In genomic region chr14:69658664-69659261, GRCh38 we compare ENCODE assay signal across 10 cellular contexts. TPM values are rescaled to one million over a fixed set of nuclear protein-coding genes. Genes with fewer than 3 reads are reported as not detected.
DNase-seq lines count a peak whose midpoint lies in the region; ATAC-seq, FAIRE-seq and TF ChIP-seq lines count a peak whose summit lies in the region.
"Had no signal": no experiment of that assay in that cellular context is flagged by ENCODE, and none has a peak within 500 bp of the region (broad histone marks: within the 10 kb centered on the region; RNA-seq: fewer than 3 reads in every experiment).

No MANE protein-coding gene starts in this region.

- H4K91ac ChIP-seq in mesenchymal stem cell (ENCODE audit: low read length), result no peak overlapping the region

- no peaks in the 10 kb centered on the region for H3K9me3 ChIP-seq in heart left ventricle
- H3K9me3 ChIP-seq in body of pancreas, result no peaks in the 10 kb centered on the region
- H3K9me3 ChIP-seq in mesenchymal stem cell (ENCODE audit: control insufficient read depth, low read length), result no peaks in the 10 kb centered on the region

- H3K4me2 ChIP-seq in mesenchymal stem cell (ENCODE audit: low read length, poor library complexity, severe bottlenecking), result no peak overlapping the region

- H3K4me1 ChIP-seq in heart left ventricle, result peaks cover 18 to 95% (median 75%) of the 10 kb centered on the region in 12 donors
- peaks cover 60% of the 10 kb centered on the region for H3K4me1 ChIP-seq in body of pancreas
- H3K4me1 ChIP-seq in mesenchymal stem cell (ENCODE audit: control insufficient read depth, insufficient read depth, low read depth, low read length), result peaks cover 18% of the 10 kb centered on the region

- no peak overlapping the region for H2AFZ ChIP-seq in mesenchymal stem cell (ENCODE audit: low read depth, low read length)

- DNase-seq in heart left ventricle (peak in 1 of 5 donors; percentile 44), Right ventricle myocardium superior (no peak), body of pancreas (no peak), mesenchymal stem cell (no peak), urothelium cell line (ENCODE audit: low spot score) (peak; percentile 89), ureter (ENCODE audit: low spot score) (no peak), MV-4-11 (lab: John Stamatoyannopoulos, UW) (no peak)
- DNase-seq: retina had no signal

- TF ChIP-seq CTCF in heart left ventricle (IDR thresholded peaks at IDR 0.05) (no peak), body of pancreas (IDR thresholded peaks at IDR 0.05) (no peak)

- H3K27ac ChIP-seq in heart left ventricle, result peak overlapping the region in 11 of 12 donors; percentile 18 to 65 (median 44)
- H3K27ac ChIP-seq in body of pancreas, result peak overlapping the region; percentile 32 to 73 (median 70)
- no peak overlapping the region for H3K27ac ChIP-seq in mesenchymal stem cell (ENCODE audit: low read length, poor library complexity, severe bottlenecking)

- H3K79me1 ChIP-seq in mesenchymal stem cell (replicated peaks; ENCODE audit: low read length, poor library complexity, severe bottlenecking), result peaks cover 45% of the 10 kb centered on the region

- H2BK5ac ChIP-seq in mesenchymal stem cell (ENCODE audit: low read depth, low read length, poor library complexity, severe bottlenecking), result no peak overlapping the region

- WGBS in heart left ventricle, 4 donors, result 69 to 76% (median 72%) methylated on average over 8 of the region's 8 CpGs
- 76 to 77% methylated on average over 8 of the region's 8 CpGs for WGBS in body of pancreas, 2 donors
- 85% methylated on average over 7 of the region's 8 CpGs for WGBS in mesenchymal stem cell

- intact Hi-C loops in heart left ventricle (cut with DNase I) (loop anchor here in 1 of 10 donors (5.0 kb wide), 1 partner anchor 41 kb away; no protein-coding TSS in a partner anchor), Right ventricle myocardium superior (cut with DNase I) (no loop called here), body of pancreas (cut with DNase I) (no loop called here)

- H3K4me3 ChIP-seq in heart left ventricle (no peak overlapping the region), body of pancreas (no peak overlapping the region), mesenchymal stem cell (ENCODE audit: insufficient read depth in 1 of 2, low read depth in 1 of 2, low read length in 2 of 2) (no peak overlapping the region)

- H2BK12ac ChIP-seq in mesenchymal stem cell (ENCODE audit: low read length in 2 of 2), result no peak overlapping the region

- H3K27me3 ChIP-seq in heart left ventricle, result no peaks in the 10 kb centered on the region
- no peaks in the 10 kb centered on the region for H3K27me3 ChIP-seq in body of pancreas
- no peaks in the 10 kb centered on the region for H3K27me3 ChIP-seq in mesenchymal stem cell (ENCODE audit: control insufficient read depth in 1 of 2, insufficient read depth in 1 of 2, low read length in 2 of 2)

- no peak overlapping the region for H3K4ac ChIP-seq in mesenchymal stem cell (ENCODE audit: low read depth in 1 of 2, low read length in 2 of 2)

- peak; percentile 63 for FAIRE-seq in urothelium cell line (lab: Jason Lieb, UNC)
- FAIRE-seq: TTC549 had no signal

- H2BK15ac ChIP-seq in mesenchymal stem cell (ENCODE audit: low read depth, poor library complexity, severe bottlenecking), result no peak overlapping the region

- H3K36me3 ChIP-seq in heart left ventricle (peaks cover 0 to 35% (median 17%) of the 10 kb centered on the region in 9 donors), body of pancreas (replicated peaks in 1 of 2; ENCODE audit: insufficient read depth in 1 of 2, low read depth in 2 of 2) (no peaks in the 10 kb centered on the region), mesenchymal stem cell (ENCODE audit: control insufficient read depth in 1 of 2, insufficient read depth in 2 of 2, low read depth in 1 of 2, low read length in 2 of 2) (peaks cover 6 to 15% of the 10 kb centered on the region in 2 experiments)

- ATAC-seq in heart left ventricle (peak; percentile 22 to 73 (median 48)), Right ventricle myocardium superior (ENCODE audit: poor library complexity) (no peak), body of pancreas (no peak), GM18909 (IDR thresholded peaks at IDR 0.05; ENCODE audit: poor library complexity, unreplicated experiment) (no peak)

- H3K9ac ChIP-seq in mesenchymal stem cell (ENCODE audit: low read length), result no peak overlapping the region

- TF ChIP-seq POLR2A in heart left ventricle (IDR thresholded peaks at IDR 0.05) (no peak), body of pancreas (IDR thresholded peaks at IDR 0.05) (no peak)

- no peak overlapping the region for H3K23ac ChIP-seq in mesenchymal stem cell (ENCODE audit: low read length in 2 of 2)

- H4K8ac ChIP-seq in mesenchymal stem cell (ENCODE audit: low read length), result no peak overlapping the region

- H3K14ac ChIP-seq in mesenchymal stem cell (ENCODE audit: low read length in 2 of 2), result no peak overlapping the region

- peak overlapping the region in 1 of 2 experiments; percentile 7 for H3K18ac ChIP-seq in mesenchymal stem cell (ENCODE audit: low read depth in 1 of 2, low read length in 2 of 2)

- H2AK5ac ChIP-seq in mesenchymal stem cell (ENCODE audit: low read length, severe bottlenecking), result peak overlapping the region; percentile 44

- H2BK120ac ChIP-seq in mesenchymal stem cell (ENCODE audit: low read depth, low read length), result no peak overlapping the region

RNA-seq across cellular contexts. Expression of gene SUSD6, which starts 47.4 kb away (rescaled TPM):
- total RNA-seq in heart left ventricle (10 to 100 TPM; 17.8 to 49.2 (median 24.8) TPM), Right ventricle myocardium superior (20.8 TPM), body of pancreas (10 to 100 TPM; 24.6 to 25.1 TPM), ureter (41.6 TPM)
- 10 to 100 TPM in 1 of 2 donors, 1 to 10 TPM in 1; 5.8 to 18.7 TPM for polyA plus RNA-seq in heart left ventricle
- polyA plus RNA-seq in mesenchymal stem cell (2013, experiment 1 of 2), result 8.9 TPM
- polyA plus RNA-seq in mesenchymal stem cell (2013, experiment 2 of 2), result 9.1 TPM

Comparison
In these comparisons a context has a peak if more than half of its experiments do, and no peak if none do; other contexts are left out.
1. ATAC-seq: peak in heart left ventricle (4 of 4); none in Right ventricle myocardium superior (single experiment), body of pancreas (single experiment) and GM18909 (single experiment).